40 cellular contexts compared by ENCODE assay signal in the genomic region with DNA sequence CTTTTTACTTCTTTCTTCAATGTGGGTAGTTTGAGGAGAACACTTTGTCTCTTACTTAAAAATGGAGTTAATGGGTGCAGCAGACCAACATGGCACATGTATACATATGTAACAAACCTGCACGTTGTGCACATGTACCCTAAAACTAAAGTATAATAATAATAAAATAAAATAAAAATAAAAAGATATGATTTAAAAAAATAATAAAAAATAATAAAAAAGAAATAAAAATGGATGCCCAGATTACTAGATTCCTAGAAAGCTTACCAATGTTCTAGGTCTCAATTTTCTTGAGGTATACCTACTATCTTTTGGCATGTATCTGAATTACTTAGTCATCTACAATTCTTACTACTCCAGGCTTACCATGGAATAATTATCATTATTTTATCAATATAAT.
"Had no signal": no experiment of that assay in that cellular context is flagged by ENCODE, and none has a peak within 500 bp of the region (broad histone marks: within the 10 kb centered on the region; RNA-seq: fewer than 3 reads in every experiment).

No MANE protein-coding gene starts in this region.

- H3K36me3 ChIP-seq: adrenal gland, ascending aorta, brain microvascular endothelial cell, breast epithelium, cardiac muscle cell had no signal

- H3K4me3 Mint-ChIP-seq: activated naive CD4-positive, alpha-beta T cell treated with anti-CD3 and anti-CD28 coated beads for 36 hours; activated naive CD4-positive, alpha-beta T cell treated with anti-CD3 and anti-CD28 coated beads, Interleukin-2, amount 10 ng/mL, durations not matched to agents 7 days and 5 days; activated naive CD4-positive, alpha-beta T cell treated with anti-CD3 and anti-CD28 coated beads, Interleukin-2, amount 50 U/mL, for 24 hours; activated naive CD8-positive, alpha-beta T cell; activated naive CD8-positive, alpha-beta T cell treated with anti-CD3 and anti-CD28 coated beads for 36 hours; activated naive CD8-positive, alpha-beta T cell treated with anti-CD3 and anti-CD28 coated beads, Interleukin-2, amount 10 ng/mL, durations not matched to agents 7 days and 5 days; activated naive CD8-positive, alpha-beta T cell treated with anti-CD3 and anti-CD28 coated beads, Interleukin-2, amount 50 U/mL, for 24 hours; activated T-cell treated with anti-CD3 and anti-CD28 coated beads, Interleukin-2, amount 50 U/mL, for 24 hours; activated T-cell treated with anti-CD3 and anti-CD28 coated beads, Interleukin-2, amount 50 U/mL, for 4 hours; activated T-cell treated with anti-CD3 and anti-CD28 coated beads, Interleukin-2, amount 50 U/mL, for 72 hours; activated T-helper 1 cell treated with anti-CD3 and anti-CD28 coated beads, Interleukin-12 subunit alpha, Interleukin-12 subunit beta, Interleukin-2, Interleukin-4 antibody, amounts not matched to agents 30 ng/mL and 10 ng/mL and 1 ng/mL, durations not matched to agents 14 hours and 24 hours and 36 hours; activated T-helper 17 cell treated with anti-CD3 and anti-CD28 coated beads, Interleukin-2, amount 50 U/mL, for 72 hours; brain; central memory CD8-positive, alpha-beta T cell had no signal

- ATAC-seq: activated naive CD4-positive, alpha-beta T cell treated with anti-CD3 and anti-CD28 coated beads, Interleukin-2, amount 50 U/mL, for 72 hours; activated naive CD8-positive, alpha-beta T cell treated with anti-CD3 and anti-CD28 coated beads, Interleukin-2, amount 50 U/mL, for 24 hours; activated T-cell treated with anti-CD3 and anti-CD28 coated beads, Interleukin-2, amount 50 U/mL, for 4 hours; activated T-cell treated with anti-CD3 and anti-CD28 coated beads, Interleukin-2, amount 50 U/mL, for 72 hours; activated T-helper 17 cell treated with anti-CD3 and anti-CD28 coated beads, Interleukin-2, amount 50 U/mL, for 72 hours; body of pancreas had no signal

- DNase-seq: activated effector memory CD4-positive, alpha-beta T cell treated with anti-CD3 and anti-CD28 coated beads, Interleukin-2, amount 50 U/mL, for 16 hours; activated effector memory CD4-positive, alpha-beta T cell treated with Interleukin-2 at 50 U/mL for 16 hours; activated gamma-delta T cell; activated gamma-delta T cell treated with Interleukin-2 at 50 U/mL for 16 hours; activated naive CD4-positive, alpha-beta T cell; activated naive CD4-positive, alpha-beta T cell treated with anti-CD3 and anti-CD28 coated beads for 36 hours; activated naive CD4-positive, alpha-beta T cell treated with anti-CD3 and anti-CD28 coated beads, Interleukin-2, amount 10 ng/mL, durations not matched to agents 7 days and 5 days; activated naive CD4-positive, alpha-beta T cell treated with anti-CD3 and anti-CD28 coated beads, Interleukin-2, amount 50 U/mL, for 16 hours; activated naive CD4-positive, alpha-beta T cell treated with Interleukin-2 at 50 U/mL for 16 hours; activated naive CD8-positive, alpha-beta T cell treated with anti-CD3 and anti-CD28 coated beads for 36 hours; activated naive CD8-positive, alpha-beta T cell treated with anti-CD3 and anti-CD28 coated beads, Interleukin-2, amount 10 ng/mL, durations not matched to agents 7 days and 5 days; activated naive CD8-positive, alpha-beta T cell treated with anti-CD3 and anti-CD28 coated beads, Interleukin-2, amount 50 U/mL, for 24 hours; activated T-cell treated with anti-CD3 and anti-CD28 coated beads, Interleukin-2, amount 50 U/mL, for 1 hour; activated T-cell treated with anti-CD3 and anti-CD28 coated beads, Interleukin-2, amount 50 U/mL, for 24 hours; activated T-cell treated with anti-CD3 and anti-CD28 coated beads, Interleukin-2, amount 50 U/mL, for 4 hours; activated T-cell treated with anti-CD3 and anti-CD28 coated beads, Interleukin-2, amount 50 U/mL, for 48 hours; activated T-cell treated with anti-CD3 and anti-CD28 coated beads, Interleukin-2, amount 50 U/mL, for 72 hours; adrenal gland; amniotic stem cell; amygdala; anterior cingulate cortex; aorta; body of pancreas; brain microvascular endothelial cell; caudate nucleus; central memory CD4-positive, alpha-beta T cell; cerebellar nuclear complex had no signal

- H3K9me3 Mint-ChIP-seq: activated naive CD4-positive, alpha-beta T cell treated with anti-CD3 and anti-CD28 coated beads, Interleukin-2, amount 50 U/mL, for 24 hours; activated naive CD8-positive, alpha-beta T cell treated with anti-CD3 and anti-CD28 coated beads, Interleukin-2, amount 10 ng/mL, durations not matched to agents 7 days and 5 days; activated naive CD8-positive, alpha-beta T cell treated with anti-CD3 and anti-CD28 coated beads, Interleukin-2, amount 50 U/mL, for 24 hours; brain had no signal

- H3K27me3 Mint-ChIP-seq: activated naive CD4-positive, alpha-beta T cell treated with anti-CD3 and anti-CD28 coated beads, Interleukin-2, amount 10 ng/mL, durations not matched to agents 7 days and 5 days; activated naive CD4-positive, alpha-beta T cell treated with anti-CD3 and anti-CD28 coated beads, Interleukin-2, amount 50 U/mL, for 24 hours; activated naive CD8-positive, alpha-beta T cell; activated naive CD8-positive, alpha-beta T cell treated with anti-CD3 and anti-CD28 coated beads for 36 hours; activated naive CD8-positive, alpha-beta T cell treated with anti-CD3 and anti-CD28 coated beads, Interleukin-2, amount 10 ng/mL, durations not matched to agents 7 days and 5 days; activated naive CD8-positive, alpha-beta T cell treated with anti-CD3 and anti-CD28 coated beads, Interleukin-2, amount 50 U/mL, for 24 hours; activated T-cell treated with anti-CD3 and anti-CD28 coated beads, Interleukin-2, amount 50 U/mL, for 24 hours; activated T-helper 17 cell treated with anti-CD3 and anti-CD28 coated beads, Interleukin-2, amount 50 U/mL, for 72 hours; central memory CD8-positive, alpha-beta T cell had no signal

- H3K4me1 ChIP-seq: adrenal gland, ascending aorta, body of pancreas, breast epithelium had no signal

- H3K4me3 ChIP-seq: adrenal gland, ascending aorta, body of pancreas, breast epithelium, cardiac muscle cell had no signal

- H3K27ac ChIP-seq: adrenal gland, ascending aorta, body of pancreas, brain microvascular endothelial cell, breast epithelium, cardiac muscle cell had no signal

- H3K4me1 Mint-ChIP-seq: activated naive CD4-positive, alpha-beta T cell treated with anti-CD3 and anti-CD28 coated beads, Interleukin-2, amount 10 ng/mL, durations not matched to agents 7 days and 5 days; activated naive CD4-positive, alpha-beta T cell treated with anti-CD3 and anti-CD28 coated beads, Interleukin-2, amount 50 U/mL, for 24 hours; activated naive CD8-positive, alpha-beta T cell treated with anti-CD3 and anti-CD28 coated beads for 36 hours; activated naive CD8-positive, alpha-beta T cell treated with anti-CD3 and anti-CD28 coated beads, Interleukin-2, amount 10 ng/mL, durations not matched to agents 7 days and 5 days; activated naive CD8-positive, alpha-beta T cell treated with anti-CD3 and anti-CD28 coated beads, Interleukin-2, amount 50 U/mL, for 24 hours; activated T-helper 17 cell treated with anti-CD3 and anti-CD28 coated beads, Interleukin-2, amount 50 U/mL, for 72 hours; brain; central memory CD8-positive, alpha-beta T cell had no signal

- H3K36me3 Mint-ChIP-seq: activated naive CD4-positive, alpha-beta T cell treated with anti-CD3 and anti-CD28 coated beads, Interleukin-2, amount 10 ng/mL, durations not matched to agents 7 days and 5 days; activated naive CD4-positive, alpha-beta T cell treated with anti-CD3 and anti-CD28 coated beads, Interleukin-2, amount 50 U/mL, for 24 hours; activated naive CD4-positive, alpha-beta T cell treated with anti-CD3 and anti-CD28 coated beads, Interleukin-2, amount 50 U/mL, for 72 hours; activated naive CD8-positive, alpha-beta T cell; activated naive CD8-positive, alpha-beta T cell treated with anti-CD3 and anti-CD28 coated beads for 36 hours; activated naive CD8-positive, alpha-beta T cell treated with anti-CD3 and anti-CD28 coated beads, Interleukin-2, amount 10 ng/mL, durations not matched to agents 7 days and 5 days; brain had no signal

- H3K9me3 ChIP-seq: adrenal gland, ascending aorta, body of pancreas, breast epithelium had no signal

- FAIRE-seq: astrocyte, bronchial epithelial cell had no signal

- H3K27ac Mint-ChIP-seq: activated naive CD4-positive, alpha-beta T cell treated with anti-CD3 and anti-CD28 coated beads for 36 hours; activated naive CD4-positive, alpha-beta T cell treated with anti-CD3 and anti-CD28 coated beads, Interleukin-2, amount 10 ng/mL, durations not matched to agents 7 days and 5 days; activated naive CD4-positive, alpha-beta T cell treated with anti-CD3 and anti-CD28 coated beads, Interleukin-2, amount 50 U/mL, for 24 hours; activated naive CD4-positive, alpha-beta T cell treated with anti-CD3 and anti-CD28 coated beads, Interleukin-2, amount 50 U/mL, for 72 hours; activated naive CD8-positive, alpha-beta T cell; activated naive CD8-positive, alpha-beta T cell treated with anti-CD3 and anti-CD28 coated beads for 36 hours; activated naive CD8-positive, alpha-beta T cell treated with anti-CD3 and anti-CD28 coated beads, Interleukin-2, amount 10 ng/mL, durations not matched to agents 7 days and 5 days; activated naive CD8-positive, alpha-beta T cell treated with anti-CD3 and anti-CD28 coated beads, Interleukin-2, amount 50 U/mL, for 24 hours; activated T-cell treated with anti-CD3 and anti-CD28 coated beads, Interleukin-2, amount 50 U/mL, for 24 hours; activated T-cell treated with anti-CD3 and anti-CD28 coated beads, Interleukin-2, amount 50 U/mL, for 72 hours; activated T-helper 1 cell treated with anti-CD3 and anti-CD28 coated beads, Interleukin-12 subunit alpha, Interleukin-12 subunit beta, Interleukin-2, Interleukin-4 antibody, amounts not matched to agents 30 ng/mL and 10 ng/mL and 1 ng/mL, durations not matched to agents 14 hours and 24 hours and 36 hours; activated T-helper 17 cell treated with anti-CD3 and anti-CD28 coated beads, Interleukin-2, amount 50 U/mL, for 72 hours; activated T-helper 2 cell treated with anti-CD3 and anti-CD28 coated beads, Interferon-gamma antibody, Interleukin-2, Interleukin-4, amounts not matched to agents 10 μg/mL and 5 μg/mL and 100 μg/mL, durations not matched to agents 14 hours and 24 hours and 36 hours; brain had no signal
